ENCODE assay signal across 9 cellular contexts in the genomic region with DNA sequence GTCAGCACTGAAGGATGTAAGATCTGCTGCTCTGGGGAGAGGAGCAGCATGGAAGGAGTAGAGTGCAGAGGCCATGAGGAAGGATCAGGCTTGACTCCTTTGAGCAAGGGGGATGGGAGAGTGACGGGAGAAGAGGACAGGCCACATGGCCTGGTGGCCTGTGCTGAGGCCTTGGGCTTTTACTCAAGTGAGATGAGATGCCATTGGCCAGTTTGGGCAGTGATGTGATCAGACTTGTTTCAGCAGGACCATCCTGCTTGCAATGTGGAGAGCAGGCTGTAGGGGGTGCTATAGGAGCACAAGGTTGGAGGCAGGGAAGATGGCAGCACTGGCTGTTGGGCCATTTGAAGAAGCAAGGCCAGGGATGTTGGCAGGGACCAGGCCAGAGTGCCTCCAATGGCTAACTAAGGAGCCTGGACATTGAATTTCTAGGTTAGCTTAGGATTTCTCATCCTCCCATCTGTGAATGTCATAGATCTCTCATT. TPM values are rescaled to one million over a fixed set of nuclear protein-coding genes. Genes with fewer than 3 reads are reported as not detected.
DNase-seq lines count a peak whose midpoint lies in the region; ATAC-seq and TF ChIP-seq lines count a peak whose summit lies in the region.
"Had no signal": no experiment of that assay in that cellular context is flagged by ENCODE, and none has a peak within 500 bp of the region (broad histone marks: within the 10 kb centered on the region; RNA-seq: fewer than 3 reads in every experiment).

No MANE protein-coding gene starts in this region.

- ATAC-seq in HG02763 (IDR thresholded peaks at IDR 0.05; ENCODE audit: unreplicated experiment), result no peak

- H3K4me1 Mint-ChIP-seq in glutamatergic neuron (ENCODE audit: low read depth, unreplicated experiment), result no peaks in the 10 kb centered on the region

- no peak overlapping the region for H3K27ac Mint-ChIP-seq in glutamatergic neuron (ENCODE audit: unreplicated experiment)

- peaks cover 3% of the 10 kb centered on the region for H3K9me3 Mint-ChIP-seq in glutamatergic neuron (ENCODE audit: unreplicated experiment)

- no peaks in the 10 kb centered on the region for H3K36me3 Mint-ChIP-seq in glutamatergic neuron (ENCODE audit: unreplicated experiment)

- DNase-seq in GM12864 (ENCODE audit: low read depth) (peak; percentile 24), NAMALWA (ENCODE audit: low spot score) (peak; percentile 66), activated T-cell treated with anti-CD3 and anti-CD28 coated beads for 1 hour (ENCODE audit: low read depth) (peak; percentile 11), glutamatergic neuron (peak; percentile 81), NCI-H2107 (lab: John Stamatoyannopoulos, UW) (no peak), NCI-H510A treated with DMSO at 0.1 percent for 48 hours (lab: John Stamatoyannopoulos, UW) (no peak)
- DNase-seq in stimulated activated CD4-positive, alpha-beta T cell treated with anti-CD3 and anti-CD28 coated beads, TNF-alpha, amount 100 ng/mL, for 4 hours (ENCODE audit: low read depth in 3 of 3), result peak in 2 of 3 experiments; percentile 5 to 8

- TF ChIP-seq CTCF in GM12864 (IDR thresholded peaks at IDR 0.05; ENCODE audit: low read depth, low read length, missing control alignments) (peak; percentile 83), glutamatergic neuron (IDR thresholded peaks at IDR 0.05; ENCODE audit: partially characterized antibody, unreplicated experiment) (peak; percentile 71)

- H3K4me3 ChIP-seq in GM12864 (ENCODE audit: low read depth, low read length), result no peak overlapping the region
- H3K4me3 ChIP-seq: skin epidermis had no signal

- no peaks in the 10 kb centered on the region for H3K27me3 Mint-ChIP-seq in glutamatergic neuron (ENCODE audit: unreplicated experiment)

- no peak overlapping the region for H3K4me3 Mint-ChIP-seq in glutamatergic neuron (ENCODE audit: unreplicated experiment)

RNA-seq across cellular contexts. Expression of gene FGF23, which starts 23.6 kb away (rescaled TPM):
- total RNA-seq in glutamatergic neuron (ENCODE audit: unreplicated experiment), result not detected

RNA-seq across cellular contexts. Expression of gene TIGAR, which starts 34.9 kb away (rescaled TPM):
- 20.7 TPM for total RNA-seq in glutamatergic neuron (ENCODE audit: unreplicated experiment)

Comparison
In these comparisons a context has a peak if more than half of its experiments do, and no peak if none do; other contexts are left out.
1. DNase-seq: peak in GM12864 (single experiment), NAMALWA (single experiment), activated T-cell treated with anti-CD3 and anti-CD28 coated beads for 1 hour (single experiment), glutamatergic neuron (single experiment) and stimulated activated CD4-positive, alpha-beta T cell treated with anti-CD3 and anti-CD28 coated beads, TNF-alpha, amount 100 ng/mL, for 4 hours (2 of 3); none in NCI-H2107 (single experiment) and NCI-H510A treated with DMSO at 0.1 percent for 48 hours (single experiment).